Comparison of ENCODE assay signal across 22 cellular contexts in genomic region chr6:5786321-5787053, GRCh38.
A peak's percentile ranks its signal among the peaks of the same experiment; 100 is the strongest.
DNase-seq lines count a peak whose midpoint lies in the region; ATAC-seq and TF ChIP-seq lines count a peak whose summit lies in the region.
"Had no signal": no experiment of that assay in that cellular context is flagged by ENCODE, and none has a peak within 500 bp of the region (broad histone marks: within the 10 kb centered on the region; RNA-seq: fewer than 3 reads in every experiment).

No MANE protein-coding gene starts in this region.

- in situ Hi-C loops in astrocyte of the spinal cord (cut with HindIII; ENCODE audit: low sequenced_read_pairs) = no loop called here

- H3K4me2 ChIP-seq in BLaER1 treated with 17β-estradiol and CSF1 and Interleukin-3, amounts not matched to agents 10 nM and 100 nM = peak overlapping the region; percentile 30 to 93 (median 69); a peak in 20 of 22 replicates
- peak overlapping the region; percentile 49 for H3K4me2 ChIP-seq in Karpas-422 (ENCODE audit: low read depth, low read length, poor library complexity, severe bottlenecking)
- H3K4me2 ChIP-seq: SK-N-SH had no signal

- peaks cover 19 to 73% (median 66%) of the 10 kb centered on the region in 10 experiments; a peak in 19 of 20 replicates for H3K4me1 ChIP-seq in BLaER1 treated with 17β-estradiol and CSF1 and Interleukin-3, amounts not matched to agents 10 nM and 100 nM
- H3K4me1 ChIP-seq in Karpas-422 (ENCODE audit: low read length) = peaks cover 71% of the 10 kb centered on the region
- H3K4me1 ChIP-seq: uterus had no signal

- peak overlapping the region; percentile 28 for H3K4me3 Mint-ChIP-seq in glutamatergic neuron (ENCODE audit: unreplicated experiment)
- no peak overlapping the region for H3K4me3 Mint-ChIP-seq in activated T-helper 2 cell treated with anti-CD3 and anti-CD28 coated beads, Interferon-gamma antibody, Interleukin-2, Interleukin-4, amounts not matched to agents 10 μg/mL and 5 μg/mL and 100 μg/mL, durations not matched to agents 14 hours and 24 hours and 36 hours (ENCODE audit: low read depth)
- H3K4me3 Mint-ChIP-seq: activated CD4-positive, alpha-beta T cell treated with anti-CD3 and anti-CD28 coated beads, Interleukin-2, amount 10 ng/mL, durations not matched to agents 7 days and 5 days; activated T-helper 17 cell treated with anti-CD3 and anti-CD28 coated beads, Interleukin-2, amount 50 U/mL, for 72 hours; stimulated activated effector memory CD8-positive, alpha-beta T cell treated with anti-CD3 and anti-CD28 coated beads, Interleukin-12 subunit alpha, Interleukin-12 subunit beta, amount 100 ng/mL, for 72 hours had no signal

- ATAC-seq in HG03097 (IDR thresholded peaks at IDR 0.05; ENCODE audit: low FRiP score, unreplicated experiment) = no peak
- ATAC-seq: activated T-helper 17 cell treated with anti-CD3 and anti-CD28 coated beads, Interleukin-2, amount 50 U/mL, for 72 hours; left ventricle myocardium superior; stimulated activated effector memory CD8-positive, alpha-beta T cell treated with anti-CD3 and anti-CD28 coated beads, Interleukin-12 subunit alpha, Interleukin-12 subunit beta, amount 100 ng/mL, for 72 hours had no signal

- no peaks in the 10 kb centered on the region for H3K36me3 ChIP-seq in BLaER1 treated with 17β-estradiol and CSF1 and Interleukin-3, amounts not matched to agents 10 nM and 100 nM
- H3K36me3 ChIP-seq in Karpas-422 (ENCODE audit: insufficient read depth, low read length) = no peaks in the 10 kb centered on the region
- H3K36me3 ChIP-seq: brain microvascular endothelial cell, colonic mucosa, uterus had no signal

- H3K27me3 Mint-ChIP-seq in glutamatergic neuron (ENCODE audit: unreplicated experiment) = peaks cover 5% of the 10 kb centered on the region
- H3K27me3 Mint-ChIP-seq in activated T-helper 2 cell treated with anti-CD3 and anti-CD28 coated beads, Interferon-gamma antibody, Interleukin-2, Interleukin-4, amounts not matched to agents 10 μg/mL and 5 μg/mL and 100 μg/mL, durations not matched to agents 14 hours and 24 hours and 36 hours (ENCODE audit: low read depth) = peaks cover 1% of the 10 kb centered on the region
- H3K27me3 Mint-ChIP-seq: activated CD4-positive, alpha-beta T cell treated with anti-CD3 and anti-CD28 coated beads, Interleukin-2, amount 10 ng/mL, durations not matched to agents 7 days and 5 days; activated T-helper 17 cell treated with anti-CD3 and anti-CD28 coated beads, Interleukin-2, amount 50 U/mL, for 72 hours had no signal

- H3K4me3 ChIP-seq in BLaER1 treated with 17β-estradiol and CSF1 and Interleukin-3, amounts not matched to agents 10 nM and 100 nM = peak overlapping the region in 2 of 10 experiments; percentile 16 to 32; a peak in 1 of 20 replicates
- H3K4me3 ChIP-seq in Karpas-422 (ENCODE audit: low read length) = peak overlapping the region; percentile 35; the same call in 1 of the 2 replicates
- H3K4me3 ChIP-seq in astrocyte of the spinal cord (ENCODE audit: low read depth, low read length) = no peak overlapping the region
- H3K4me3 ChIP-seq: colonic mucosa, uterus had no signal

- peaks cover 39% of the 10 kb centered on the region for H3K4me1 Mint-ChIP-seq in glutamatergic neuron (ENCODE audit: low read depth, unreplicated experiment)
- no peaks in the 10 kb centered on the region for H3K4me1 Mint-ChIP-seq in activated T-helper 2 cell treated with anti-CD3 and anti-CD28 coated beads, Interferon-gamma antibody, Interleukin-2, Interleukin-4, amounts not matched to agents 10 μg/mL and 5 μg/mL and 100 μg/mL, durations not matched to agents 14 hours and 24 hours and 36 hours (ENCODE audit: low read depth)
- H3K4me1 Mint-ChIP-seq: activated CD4-positive, alpha-beta T cell treated with anti-CD3 and anti-CD28 coated beads, Interleukin-2, amount 10 ng/mL, durations not matched to agents 7 days and 5 days; activated T-helper 17 cell treated with anti-CD3 and anti-CD28 coated beads, Interleukin-2, amount 50 U/mL, for 72 hours had no signal

- no peaks in the 10 kb centered on the region for H4K20me1 ChIP-seq in BLaER1 treated with 17β-estradiol and CSF1 and Interleukin-3, amounts not matched to agents 10 nM and 100 nM
- no peaks in the 10 kb centered on the region for H4K20me1 ChIP-seq in Karpas-422 (ENCODE audit: insufficient read depth, low read depth, low read length)

- no peaks in the 10 kb centered on the region for H3K36me3 Mint-ChIP-seq in glutamatergic neuron (ENCODE audit: unreplicated experiment)
- H3K36me3 Mint-ChIP-seq in activated T-helper 2 cell treated with anti-CD3 and anti-CD28 coated beads, Interferon-gamma antibody, Interleukin-2, Interleukin-4, amounts not matched to agents 10 μg/mL and 5 μg/mL and 100 μg/mL, durations not matched to agents 14 hours and 24 hours and 36 hours (ENCODE audit: low read depth) = no peaks in the 10 kb centered on the region
- H3K36me3 Mint-ChIP-seq: stimulated activated effector memory CD8-positive, alpha-beta T cell treated with anti-CD3 and anti-CD28 coated beads, Interleukin-12 subunit alpha, Interleukin-12 subunit beta, amount 100 ng/mL, for 72 hours had no signal

- peak overlapping the region in 4 of 11 experiments; percentile 6 to 47 (median 17); a peak in 4 of 22 replicates for H3K9ac ChIP-seq in BLaER1 treated with 17β-estradiol and CSF1 and Interleukin-3, amounts not matched to agents 10 nM and 100 nM
- peak overlapping the region; percentile 43 for H3K9ac ChIP-seq in Karpas-422 (ENCODE audit: low read length)
- H3K9ac ChIP-seq: SK-N-SH had no signal

- H2AFZ ChIP-seq in Karpas-422 (ENCODE audit: low read length) = 0 out of 2 replicates have a peak overlapping the region, but pooled peaks have one; percentile 39

- H3K9me3 Mint-ChIP-seq in glutamatergic neuron (ENCODE audit: unreplicated experiment) = peaks cover 13% of the 10 kb centered on the region
- H3K9me3 Mint-ChIP-seq in activated T-helper 2 cell treated with anti-CD3 and anti-CD28 coated beads, Interferon-gamma antibody, Interleukin-2, Interleukin-4, amounts not matched to agents 10 μg/mL and 5 μg/mL and 100 μg/mL, durations not matched to agents 14 hours and 24 hours and 36 hours = no peaks in the 10 kb centered on the region
- H3K9me3 Mint-ChIP-seq: activated CD4-positive, alpha-beta T cell treated with anti-CD3 and anti-CD28 coated beads, Interleukin-2, amount 10 ng/mL, durations not matched to agents 7 days and 5 days; activated T-helper 17 cell treated with anti-CD3 and anti-CD28 coated beads, Interleukin-2, amount 50 U/mL, for 72 hours; stimulated activated effector memory CD8-positive, alpha-beta T cell treated with anti-CD3 and anti-CD28 coated beads, Interleukin-12 subunit alpha, Interleukin-12 subunit beta, amount 100 ng/mL, for 72 hours had no signal

- H3K79me2 ChIP-seq in Karpas-422 (ENCODE audit: low read length) = no peaks in the 10 kb centered on the region

- peaks cover 0 to 14% (median 0%) of the 10 kb centered on the region in 11 experiments; a peak in 3 of 22 replicates for H3K27me3 ChIP-seq in BLaER1 treated with 17β-estradiol and CSF1 and Interleukin-3, amounts not matched to agents 10 nM and 100 nM
- no peaks in the 10 kb centered on the region for H3K27me3 ChIP-seq in Karpas-422 (ENCODE audit: low read length)
- H3K27me3 ChIP-seq: brain microvascular endothelial cell, colonic mucosa, uterus had no signal

- peak overlapping the region; percentile 5 for H3K27ac Mint-ChIP-seq in glutamatergic neuron (ENCODE audit: unreplicated experiment)
- no peak overlapping the region for H3K27ac Mint-ChIP-seq in activated T-helper 2 cell treated with anti-CD3 and anti-CD28 coated beads, Interferon-gamma antibody, Interleukin-2, Interleukin-4, amounts not matched to agents 10 μg/mL and 5 μg/mL and 100 μg/mL, durations not matched to agents 14 hours and 24 hours and 36 hours
- H3K27ac Mint-ChIP-seq: activated CD4-positive, alpha-beta T cell treated with anti-CD3 and anti-CD28 coated beads, Interleukin-2, amount 10 ng/mL, durations not matched to agents 7 days and 5 days; activated T-helper 17 cell treated with anti-CD3 and anti-CD28 coated beads, Interleukin-2, amount 50 U/mL, for 72 hours; progenitor cell of endocrine pancreas; stimulated activated effector memory CD8-positive, alpha-beta T cell treated with anti-CD3 and anti-CD28 coated beads, Interleukin-12 subunit alpha, Interleukin-12 subunit beta, amount 100 ng/mL, for 72 hours had no signal

- intact Hi-C loops in activated T-helper 2 cell treated with anti-CD3 and anti-CD28 coated beads, Interferon-gamma antibody, Interleukin-2, Interleukin-4, amounts not matched to agents 10 μg/mL and 5 μg/mL and 100 μg/mL, durations not matched to agents 14 hours and 24 hours and 36 hours (cut with micrococcal nuclease) = no loop called here

- peak overlapping the region in 3 of 11 experiments; percentile 49 to 61 (median 51); a peak in 6 of 22 replicates for H3K27ac ChIP-seq in BLaER1 treated with 17β-estradiol and CSF1 and Interleukin-3, amounts not matched to agents 10 nM and 100 nM
- H3K27ac ChIP-seq in Karpas-422 (ENCODE audit: low read length) = peak overlapping the region; percentile 84
- H3K27ac ChIP-seq: brain microvascular endothelial cell, colonic mucosa, uterus had no signal

- no peaks in the 10 kb centered on the region for H3K9me2 ChIP-seq in Karpas-422 (replicated peaks; ENCODE audit: insufficient read depth, low read length)
- H3K9me2 ChIP-seq: SK-N-SH had no signal

- TF ChIP-seq CTCF in astrocyte of the spinal cord (IDR thresholded peaks at IDR 0.05; ENCODE audit: low read depth, low read length) (no peak), glutamatergic neuron (IDR thresholded peaks at IDR 0.05; ENCODE audit: partially characterized antibody, unreplicated experiment) (no peak)

- H3K9me3 ChIP-seq in BLaER1 treated with 17β-estradiol and CSF1 and Interleukin-3, amounts not matched to agents 10 nM and 100 nM (replicated peaks in 1 of 11) = peaks cover 0 to 4% (median 0%) of the 10 kb centered on the region in 11 experiments; a peak in 1 of 22 replicates
- no peaks in the 10 kb centered on the region for H3K9me3 ChIP-seq in Karpas-422 (ENCODE audit: low read length)
- H3K9me3 ChIP-seq: colonic mucosa, SK-N-SH, uterus had no signal

- DNase-seq in Karpas-422 = peak; percentile 63
- DNase-seq in astrocyte of the spinal cord (ENCODE audit: low read depth, low spot score) = peak; percentile 9
- DNase-seq in glutamatergic neuron = no peak
- DNase-seq in inferior parietal cortex (ENCODE audit: extremely low spot score) = no peak
- no peak for DNase-seq in NCI-H2029 treated with DMSO at 0.1 percent for 48 hours (lab: John Stamatoyannopoulos, UW)
- DNase-seq in activated T-helper 2 cell treated with anti-CD3 and anti-CD28 coated beads, Interferon-gamma antibody, Interleukin-2, Interleukin-4, amounts not matched to agents 10 μg/mL and 5 μg/mL and 100 μg/mL, durations not matched to agents 14 hours and 24 hours and 36 hours (ENCODE audit: low spot score) = no peak
- DNase-seq: activated CD4-positive, alpha-beta T cell treated with anti-CD3 and anti-CD28 coated beads, Interleukin-2, amount 10 ng/mL, durations not matched to agents 7 days and 5 days; brain microvascular endothelial cell; CD4-positive, CD25-positive, alpha-beta regulatory T cell; colonic mucosa; DMS153; left ventricle myocardium superior; NCI-H510A treated with DMSO at 0.1 percent for 48 hours; NK-92 treated with Interleukin-12 subunit alpha and Interleukin-12 subunit beta, amount 100 ng/mL, for 24 hours; SK-N-SH; stimulated activated CD4-positive, alpha-beta T cell treated with anti-CD3 and anti-CD28 coated beads, Interleukin-2, amount 100 ng/mL, for 24 hours; uterus had no signal

Comparison
In these comparisons a context has a peak if more than half of its experiments do, and no peak if none do; other contexts are left out.
1. DNase-seq: peak in Karpas-422 (single experiment) and astrocyte of the spinal cord (single experiment); none in glutamatergic neuron (single experiment), inferior parietal cortex (single experiment), NCI-H2029 treated with DMSO at 0.1 percent for 48 hours (single experiment) and activated T-helper 2 cell treated with anti-CD3 and anti-CD28 coated beads, Interferon-gamma antibody, Interleukin-2, Interleukin-4, amounts not matched to agents 10 μg/mL and 5 μg/mL and 100 μg/mL, durations not matched to agents 14 hours and 24 hours and 36 hours (single experiment).